Comparison of ENCODE assay signal across 9 cellular contexts in the genomic region with DNA sequence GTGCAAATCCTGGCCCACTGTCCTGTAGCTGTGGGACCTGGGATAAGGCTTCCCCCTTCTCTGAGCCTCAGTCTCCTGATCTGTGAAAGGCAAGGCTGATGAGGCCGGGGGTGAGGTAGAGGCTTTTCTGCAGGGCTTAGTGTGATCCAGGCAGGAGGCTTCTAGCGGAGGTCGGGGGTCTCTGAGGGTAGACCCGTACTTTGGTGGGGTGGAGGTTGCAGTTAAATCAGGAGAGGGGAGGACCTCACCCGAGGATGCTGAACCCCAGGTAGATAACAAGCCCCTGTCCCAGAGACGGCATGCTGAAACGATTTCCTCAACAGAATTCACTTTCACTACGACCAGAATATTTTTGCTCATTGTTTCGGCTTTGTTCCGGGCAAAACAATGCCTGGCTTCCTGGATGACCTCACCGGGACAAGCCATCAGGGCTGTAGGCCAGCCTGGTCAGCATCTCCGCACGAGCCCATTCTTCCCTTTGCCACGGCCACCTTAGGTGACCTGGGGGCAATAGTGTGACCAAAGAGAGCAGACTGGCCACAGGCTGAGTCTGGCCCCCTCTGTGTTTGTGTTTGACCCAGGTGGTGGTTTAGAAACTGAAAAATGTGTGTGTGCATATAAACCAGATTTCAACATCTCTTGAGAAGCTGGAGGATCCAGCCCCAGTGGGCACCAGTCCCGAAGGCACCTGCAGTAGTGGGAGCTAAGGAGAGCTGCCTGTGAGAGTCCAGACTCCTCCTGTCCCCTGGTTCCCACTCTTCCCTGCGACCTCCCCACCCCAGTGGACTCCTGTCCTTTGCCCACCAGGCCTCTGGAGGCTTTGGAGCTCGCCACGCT. TPM values are rescaled to one million over a fixed set of nuclear protein-coding genes. Genes with fewer than 3 reads are reported as not detected.
DNase-seq lines count a peak whose midpoint lies in the region; ATAC-seq and TF ChIP-seq lines count a peak whose summit lies in the region.
"Had no signal": no experiment of that assay in that cellular context is flagged by ENCODE, and none has a peak within 500 bp of the region (broad histone marks: within the 10 kb centered on the region; RNA-seq: fewer than 3 reads in every experiment).

No MANE protein-coding gene starts in this region.

- no peak for TF ChIP-seq EP300 in esophagus muscularis mucosa (IDR thresholded peaks at IDR 0.05)

- no peak overlapping the region for H3K4me3 ChIP-seq in OCI-LY1 (ENCODE audit: low read depth, low read length, poor library complexity, severe bottlenecking)
- no peak overlapping the region for H3K4me3 ChIP-seq in esophagus muscularis mucosa
- H3K4me3 ChIP-seq in gastrocnemius medialis, result no peak overlapping the region
- H3K4me3 ChIP-seq in WERI-Rb-1 (ENCODE audit: low read depth, low read length), result no peak overlapping the region
- H3K4me3 ChIP-seq: mucosa of descending colon had no signal

- H2AFZ ChIP-seq in OCI-LY1 (ENCODE audit: low read length), result no peak overlapping the region

- H3K36me3 ChIP-seq in OCI-LY1 (ENCODE audit: insufficient read depth, low read length) (no peaks in the 10 kb centered on the region), esophagus muscularis mucosa (no peaks in the 10 kb centered on the region), gastrocnemius medialis (no peaks in the 10 kb centered on the region), WERI-Rb-1 (no peaks in the 10 kb centered on the region; the same call in 1 of the 2 replicates)

- peak overlapping the region; percentile 42; the same call in 1 of the 2 replicates for H3K9ac ChIP-seq in OCI-LY1 (ENCODE audit: low read length)

- H3K27ac ChIP-seq in OCI-LY1 (ENCODE audit: low read depth, low read length, poor library complexity, severe bottlenecking) (peak overlapping the region; percentile 96), esophagus muscularis mucosa (replicated peaks in 1 of 4) (peak overlapping the region; percentile 38 to 64 (median 42)), gastrocnemius medialis (peak overlapping the region; percentile 74 to 89 (median 87)), WERI-Rb-1 (no peak overlapping the region)

- BruUV-seq in Calu3 (replicated peaks; lab: Mats Ljungman, UMichigan), result no TSS peak

- peak overlapping the region; percentile 26; the same call in 1 of the 2 replicates for H3K4me2 ChIP-seq in OCI-LY1 (ENCODE audit: low read length)

- no peaks in the 10 kb centered on the region for H3K9me3 ChIP-seq in OCI-LY1 (ENCODE audit: low read length)
- no peaks in the 10 kb centered on the region for H3K9me3 ChIP-seq in esophagus muscularis mucosa
- no peaks in the 10 kb centered on the region for H3K9me3 ChIP-seq in gastrocnemius medialis
- H3K9me3 ChIP-seq in WERI-Rb-1 (ENCODE audit: severe bottlenecking), result no peaks in the 10 kb centered on the region
- H3K9me3 ChIP-seq: mucosa of descending colon had no signal

- peaks cover 29% of the 10 kb centered on the region for H3K36me3 Mint-ChIP-seq in Calu3 (ENCODE audit: insufficient read depth, unreplicated experiment)

- H3K27me3 ChIP-seq in OCI-LY1 (ENCODE audit: insufficient read depth, low read length) (no peaks in the 10 kb centered on the region), esophagus muscularis mucosa (no peaks in the 10 kb centered on the region), gastrocnemius medialis (no peaks in the 10 kb centered on the region), WERI-Rb-1 (ENCODE audit: insufficient read depth, low read depth, severe bottlenecking) (no peaks in the 10 kb centered on the region)

- H3F3A ChIP-seq in OCI-LY1 (ENCODE audit: insufficient read depth, low read length), result no peaks in the 10 kb centered on the region

- in situ Hi-C loops in gastrocnemius medialis (cut with MboI; ENCODE audit: low sequenced_read_pairs in 4 of 4), result no loop called here

- no peaks in the 10 kb centered on the region for H3K9me3 Mint-ChIP-seq in Calu3 (ENCODE audit: low read depth, unreplicated experiment)

- CTCF ChIA-PET in Calu3 (lab: Charles Lee), result interaction anchor here (0.6 to 0.7 kb wide), 2 partner anchors 9 to 388 kb away, joined by 3 to 5 read pairs; no protein-coding TSS in a partner anchor

- peaks cover 79% of the 10 kb centered on the region for H3K4me1 ChIP-seq in OCI-LY1 (ENCODE audit: insufficient read depth, low read length, severe bottlenecking)
- peaks cover 79 to 93% (median 86%) of the 10 kb centered on the region in 4 donors for H3K4me1 ChIP-seq in esophagus muscularis mucosa
- peaks cover 81 to 91% of the 10 kb centered on the region in 2 donors for H3K4me1 ChIP-seq in gastrocnemius medialis

- H3K9me2 ChIP-seq in OCI-LY1 (ENCODE audit: low read depth, low read length), result no peaks in the 10 kb centered on the region

- no peak for ATAC-seq in gastrocnemius medialis
- ATAC-seq in GM21576 (IDR thresholded peaks at IDR 0.05; ENCODE audit: unreplicated experiment), result no peak
- ATAC-seq: HCT116 had no signal

- TF ChIP-seq CTCF in Calu3 (IDR thresholded peaks at IDR 0.05; ENCODE audit: unreplicated experiment), result no peak
- TF ChIP-seq CTCF in OCI-LY1 (IDR thresholded peaks at IDR 0.05; ENCODE audit: low read length), result no peak
- TF ChIP-seq CTCF in esophagus muscularis mucosa (IDR thresholded peaks at IDR 0.05), result no peak
- no peak for TF ChIP-seq CTCF in gastrocnemius medialis (IDR thresholded peaks at IDR 0.05 in 4 of 5, conservative IDR thresholded peaks at IDR 0.05 in 1 of 5)
- TF ChIP-seq CTCF in WERI-Rb-1 (IDR thresholded peaks at IDR 0.05; ENCODE audit: low read depth, low read length), result no peak

- peak; percentile 41 for DNase-seq in Calu3
- DNase-seq in esophagus muscularis mucosa (ENCODE audit: extremely low spot score), result no peak
- DNase-seq in gastrocnemius medialis, result no peak
- no peak for DNase-seq in WERI-Rb-1
- no peak for DNase-seq in SIG-M5 treated with dmso at 0.1 percent for 504 hours (lab: John Stamatoyannopoulos, UW; ENCODE audit: unreplicated experiment)

- no peaks in the 10 kb centered on the region for H4K20me1 ChIP-seq in OCI-LY1 (ENCODE audit: insufficient read depth, low read length)

- H3K4me1 Mint-ChIP-seq in Calu3 (ENCODE audit: low read depth, unreplicated experiment), result peaks cover 80% of the 10 kb centered on the region

- intact Hi-C loops in Calu3 (cut with micrococcal nuclease; ENCODE audit: unreplicated experiment), result no loop called here
- intact Hi-C loops in esophagus muscularis mucosa (cut with DNase I), result no loop called here
- intact Hi-C loops in gastrocnemius medialis (cut with DNase I; ENCODE audit: low total_unique reads), result loop anchor here (2.0 kb wide), 2 partner anchors 17 to 113 kb away; no protein-coding TSS in a partner anchor

- H3K27ac Mint-ChIP-seq in Calu3 (ENCODE audit: unreplicated experiment), result peak overlapping the region; percentile 59

- no peaks in the 10 kb centered on the region for H3K27me3 Mint-ChIP-seq in Calu3 (ENCODE audit: unreplicated experiment)

- peak overlapping the region; percentile 36 for H3K4me3 Mint-ChIP-seq in Calu3 (ENCODE audit: low read depth, unreplicated experiment)

- 77% methylated on average over 16 of the region's 18 CpGs for WGBS in esophagus muscularis mucosa

- no peak for TF ChIP-seq POLR2A in esophagus muscularis mucosa (IDR thresholded peaks at IDR 0.05; ENCODE audit: low read depth)
- no peak for TF ChIP-seq POLR2A in gastrocnemius medialis (IDR thresholded peaks at IDR 0.05)

- no peaks in the 10 kb centered on the region for H3K79me2 ChIP-seq in OCI-LY1 (ENCODE audit: insufficient read depth, low read length)

RNA-seq across cellular contexts. Expression of a gene that starts 33.0 kb away (rescaled TPM):
- total RNA-seq in Calu3 (2022) (46.3 and 48.3 TPM in 2 replicates), esophagus muscularis mucosa (10 to 100 TPM; 15.0 to 36.2 (median 23.7) TPM), gastrocnemius medialis (100 to 1,000 TPM in 2 of 4 donors, 10 to 100 TPM in 2; 42.1 to 119 (median 88.7) TPM)
